ENCODE assay signal across 25 cellular contexts in genomic region chr16:82396509-82396908, GRCh38.
"Had no signal": no experiment of that assay in that cellular context is flagged by ENCODE, and none has a peak within 500 bp of the region (broad histone marks: within the 10 kb centered on the region; RNA-seq: fewer than 3 reads in every experiment).

No MANE protein-coding gene starts in this region.

- H3K27me3 ChIP-seq: ascending aorta, breast epithelium, Peyer's patch had no signal

- H3K27ac ChIP-seq: ascending aorta, breast epithelium, Peyer's patch had no signal

- H3K4me1 ChIP-seq: ascending aorta, breast epithelium, Peyer's patch had no signal

- H3K4me3 ChIP-seq: ascending aorta, breast epithelium, Peyer's patch had no signal

- DNase-seq: activated CD4-positive, alpha-beta T cell treated with anti-CD3 and anti-CD28 coated beads, Interleukin-2, amount 10 ng/mL, durations not matched to agents 24 days and 14 days; activated CD4-positive, alpha-beta T cell treated with anti-CD3 and anti-CD28 coated beads, Interleukin-2, amount 50 U/mL, for 4 hours; activated CD8-positive, alpha-beta T cell treated with anti-CD3 and anti-CD28 coated beads for 36 hours; activated gamma-delta T cell; activated naive CD4-positive, alpha-beta T cell treated with Interleukin-2 at 50 U/mL for 16 hours; activated naive CD8-positive, alpha-beta T cell treated with anti-CD3 and anti-CD28 coated beads, Interleukin-2, amount 10 ng/mL, durations not matched to agents 7 days and 5 days; activated T-cell treated with anti-CD3 and anti-CD28 coated beads, Interleukin-2, amount 50 U/mL, for 24 hours; amygdala; Kasumi-1; MM.1S; MV-4-11; NCI-H1092; NCI-H1436 treated with DMSO at 0.1 percent for 48 hours; NCI-H2029 treated with DMSO at 0.1 percent for 48 hours; NCI-H2171 treated with DMSO at 0.1 percent for 48 hours; NCI-H226; NCI-H446 treated with DMSO at 0.1 percent for 48 hours; NCI-H748 treated with DMSO at 0.1 percent for 48 hours; NK-92 treated with Interleukin-12 subunit alpha and Interleukin-12 subunit beta, amount 100 ng/mL, for 24 hours; PC-3; Peyer's patch; RPMI8226; T1000 had no signal

- H3K9me3 ChIP-seq: ascending aorta, breast epithelium, Peyer's patch had no signal

- H3K36me3 ChIP-seq: ascending aorta, breast epithelium, Peyer's patch had no signal
